In the genomic region with DNA sequence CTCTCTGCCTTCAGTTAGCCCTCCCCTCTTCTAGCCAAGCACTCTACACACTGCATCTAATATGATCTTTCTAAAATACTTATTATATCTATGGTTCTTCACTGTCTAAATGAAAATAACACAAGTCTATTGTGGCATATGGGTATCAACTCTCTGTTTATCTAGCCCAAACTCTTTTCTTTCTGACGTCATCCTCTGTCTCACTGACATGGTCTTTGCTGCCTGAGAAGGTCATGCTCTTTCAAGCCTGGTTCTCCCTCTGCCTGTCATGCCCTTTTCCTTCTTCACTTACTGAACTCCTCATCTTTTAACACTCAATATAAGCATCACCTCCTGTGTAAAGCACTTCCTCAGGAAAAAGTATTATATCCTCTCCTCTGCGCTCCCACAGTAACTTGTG, we compare ENCODE assay signal across 27 cellular contexts.
"Had no signal": no experiment of that assay in that cellular context is flagged by ENCODE, and none has a peak within 500 bp of the region (broad histone marks: within the 10 kb centered on the region; RNA-seq: fewer than 3 reads in every experiment).

No MANE protein-coding gene starts in this region.

- ATAC-seq: stimulated activated effector memory CD8-positive, alpha-beta T cell treated with anti-CD3 and anti-CD28 coated beads, Interleukin-12 subunit alpha, Interleukin-12 subunit beta, amount 100 ng/mL, for 72 hours; stimulated activated memory B cell treated with anti-CD40 and anti-IgM and Interleukin-4, amounts not matched to agents 10 μg/mL and 1 μg/mL and 100 μg/mL, for 72 hours; stimulated activated naive B cell treated with anti-CD40 and anti-IgM and Interleukin-4, amounts not matched to agents 10 μg/mL and 1 μg/mL and 100 μg/mL, for 72 hours; stimulated activated naive CD8-positive, alpha-beta T cell treated with anti-CD3 and anti-CD28 coated beads, Interleukin-15, amount 100 ng/mL, for 72 hours; stimulated activated naive CD8-positive, alpha-beta T cell treated with anti-CD3 and anti-CD28 coated beads, Interleukin-15, Interleukin-2, amounts not matched to agents 100 U/mL and 50 U/mL, for 24 hours; upper lobe of right lung had no signal

- H3K4me1 ChIP-seq: stomach, suprapubic skin, testis, thyroid gland, tibial artery, tibial nerve, transverse colon, upper lobe of left lung, upper lobe of right lung, uterus, vagina had no signal

- DNase-seq: stimulated activated CD4-positive, alpha-beta T cell treated with anti-CD3 and anti-CD28 coated beads, Interleukin-2, amount 100 ng/mL, for 48 hours; stimulated activated CD4-positive, alpha-beta T cell treated with anti-CD3 and anti-CD28 coated beads, Interleukin-4, amount 100 ng/mL, for 1 hour; stimulated activated CD4-positive, alpha-beta T cell treated with anti-CD3 and anti-CD28 coated beads, Interleukin-4, amount 100 ng/mL, for 24 hours; stimulated activated CD4-positive, alpha-beta T cell treated with anti-CD3 and anti-CD28 coated beads, Interleukin-4, amount 100 ng/mL, for 4 hours; stimulated activated CD8-positive, alpha-beta memory T cell treated with anti-CD3 and anti-CD28 coated beads, Interleukin-4, amount 100 ng/mL, for 48 hours; stimulated activated naive B cell treated with anti-CD40 and anti-IgM and Interleukin-4, amounts not matched to agents 10 μg/mL and 1 μg/mL and 100 μg/mL, for 72 hours; stimulated activated naive CD4-positive, alpha-beta T cell; stimulated activated naive CD4-positive, alpha-beta T cell treated with Interleukin-2 at 50 U/mL for 16 hours; stimulated activated naive CD8-positive, alpha-beta T cell treated with anti-CD3 and anti-CD28 coated beads, Interleukin-15, amount 100 ng/mL, for 72 hours; stimulated activated naive CD8-positive, alpha-beta T cell treated with anti-CD3 and anti-CD28 coated beads, Interleukin-15, Interleukin-2, amounts not matched to agents 100 U/mL and 50 U/mL, for 24 hours; stomach; substantia nigra; testis; thyroid gland; tibial artery; transverse colon; trophoblast cell; upper lobe of left lung; upper lobe of right lung; uterus had no signal

- H3K4me3 ChIP-seq: stomach, suprapubic skin, testis, thoracic aorta, thyroid gland, tibial artery, tibial nerve, transverse colon, upper lobe of left lung, upper lobe of right lung, uterus, vagina had no signal

- H3K9me3 ChIP-seq: suprapubic skin, testis, thoracic aorta, thyroid gland, tibial artery, tibial nerve, transverse colon, upper lobe of left lung, upper lobe of right lung, uterus, vagina had no signal

- FAIRE-seq: urothelium cell line had no signal

- H3K27me3 ChIP-seq: stomach, suprapubic skin, testis, thyroid gland, tibial artery, tibial nerve, transverse colon, upper lobe of left lung, upper lobe of right lung, uterus, vagina had no signal

- H3K27ac ChIP-seq: stomach, suprapubic skin, testis, thoracic aorta, thyroid gland, tibial artery, tibial nerve, transverse colon, upper lobe of left lung, upper lobe of right lung, uterus, vagina had no signal

- H3K36me3 ChIP-seq: stomach, suprapubic skin, thoracic aorta, thyroid gland, tibial artery, tibial nerve, transverse colon, upper lobe of left lung, upper lobe of right lung, uterus, vagina had no signal
